Comparison of ENCODE assay signal across 25 cellular contexts in genomic region chr12:89213747-89214146, GRCh38.
"Had no signal": no experiment of that assay in that cellular context is flagged by ENCODE, and none has a peak within 500 bp of the region (broad histone marks: within the 10 kb centered on the region; RNA-seq: fewer than 3 reads in every experiment).

No MANE protein-coding gene starts in this region.

- H2AFZ ChIP-seq: neural progenitor cell, parathyroid adenoma had no signal

- DNase-seq: hippocampal formation; kidney glomerular epithelial cell; left colon; left ventricle myocardium superior; lower lobe of right lung; mammary epithelial cell; mesenchymal stem cell; naive B cell; natural killer cell; nephron progenitor cell; occipital lobe; psoas muscle; spleen; stimulated activated CD4-positive, alpha-beta T cell treated with anti-CD3 and anti-CD28 coated beads, Interleukin-4, amount 100 ng/mL, for 24 hours; stimulated activated naive CD4-positive, alpha-beta T cell; substantia nigra; uterus had no signal

- H3K36me3 ChIP-seq: lower lobe of right lung, neural progenitor cell, neutrophil, spleen, tibial nerve, uterus had no signal

- H3K9ac ChIP-seq: neural progenitor cell, parathyroid adenoma had no signal

- H3K79me2 ChIP-seq: parathyroid adenoma had no signal

- ATAC-seq: left ventricle myocardium superior; lower lobe of right lung; natural killer cell; psoas muscle; sciatic nerve; stimulated activated effector memory CD8-positive, alpha-beta T cell treated with anti-CD3 and anti-CD28 coated beads, Interleukin-12 subunit alpha, Interleukin-12 subunit beta, amount 100 ng/mL, for 72 hours had no signal

- H3K9me3 ChIP-seq: lower lobe of right lung, neutrophil, psoas muscle, spleen, tibial nerve, uterus had no signal

- H3K4me1 ChIP-seq: uterus had no signal

- H3K27ac ChIP-seq: neural progenitor cell, tibial nerve had no signal

- H3K4me2 ChIP-seq: neural progenitor cell had no signal

- H3K4me3 ChIP-seq: lower lobe of right lung, neural progenitor cell, psoas muscle, skin epidermis, spleen, tibial nerve, uterus had no signal

- FAIRE-seq: keratinocyte had no signal

- H3K27me3 ChIP-seq: neural progenitor cell, neutrophil, spleen, tibial nerve, uterus had no signal
